In the genomic region with DNA sequence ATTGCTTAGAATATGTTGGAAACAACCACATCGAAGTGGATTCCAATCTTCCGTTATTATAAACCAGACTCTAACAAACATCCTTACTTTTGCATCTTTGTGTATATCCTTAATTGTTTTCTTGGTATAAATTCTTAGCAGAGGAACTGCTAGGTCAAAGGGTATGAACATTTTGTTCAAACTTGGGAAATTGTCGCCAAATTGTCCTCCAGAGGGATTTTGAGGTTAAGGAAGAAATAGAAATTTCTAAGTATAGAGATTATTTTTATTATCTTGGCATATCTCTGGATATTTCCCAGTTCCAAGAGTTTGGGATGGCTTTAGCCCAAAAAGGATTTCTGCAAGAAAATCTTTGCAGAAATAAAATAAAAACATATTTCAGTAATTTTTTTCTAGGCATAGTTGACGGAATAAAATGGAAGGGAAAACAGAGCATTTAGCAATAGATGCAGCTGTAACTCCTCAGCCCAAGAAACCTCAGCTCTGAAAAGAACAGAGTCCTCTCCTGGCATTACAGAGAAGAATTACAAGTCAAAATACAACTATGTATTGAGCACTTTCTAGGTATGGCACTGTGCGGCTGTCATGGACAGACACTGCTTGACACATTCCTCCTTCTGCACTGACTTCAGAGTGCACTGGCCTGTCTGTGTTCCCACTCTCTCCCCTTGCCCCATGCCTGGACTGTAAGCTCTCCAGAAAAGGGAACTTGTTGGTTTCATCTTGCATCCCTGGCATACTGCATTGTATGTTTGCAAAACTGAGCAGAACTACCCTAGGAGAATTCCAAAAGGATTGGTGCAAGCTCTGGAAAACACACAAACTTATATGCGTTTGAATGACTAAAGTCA, we compare ENCODE assay signal across 20 cellular contexts. TPM values are rescaled to one million over a fixed set of nuclear protein-coding genes. Genes with fewer than 3 reads are reported as not detected.
A peak's percentile ranks its signal among the peaks of the same experiment; 100 is the strongest.
DNase-seq lines count a peak whose midpoint lies in the region; ATAC-seq and TF ChIP-seq lines count a peak whose summit lies in the region.
"Had no signal": no experiment of that assay in that cellular context is flagged by ENCODE, and none has a peak within 500 bp of the region (broad histone marks: within the 10 kb centered on the region; RNA-seq: fewer than 3 reads in every experiment).

No MANE protein-coding gene starts in this region.

- no peaks in the 10 kb centered on the region for H3F3A ChIP-seq in SK-N-SH (replicated peaks; ENCODE audit: insufficient read depth)

- POLR2A ChIA-PET in SK-N-SH (lab: Yijun Ruan, JAX) = no interaction called here
- POLR2A ChIA-PET in activated CD4-positive, alpha-beta T cell treated with anti-CD3 and anti-CD28 coated beads, Interleukin-2, amount 10 ng/mL, durations not matched to agents 7 days and 5 days (lab: Charles Lee) = no interaction called here

- H3K36me3 ChIP-seq in SK-N-SH (replicated peaks in 1 of 2; ENCODE audit: control insufficient read depth in 1 of 2, insufficient read depth in 2 of 2, low read length in 1 of 2) = no peaks in the 10 kb centered on the region
- H3K36me3 ChIP-seq in lower lobe of right lung = no peaks in the 10 kb centered on the region
- no peaks in the 10 kb centered on the region for H3K36me3 ChIP-seq in transverse colon
- H3K36me3 ChIP-seq: sigmoid colon, thyroid gland had no signal

- peaks cover 3% of the 10 kb centered on the region for H3K36me3 Mint-ChIP-seq in activated CD4-positive, alpha-beta T cell treated with anti-CD3 and anti-CD28 coated beads, Interleukin-2, amount 10 ng/mL, durations not matched to agents 7 days and 5 days (ENCODE audit: low read depth)
- no peaks in the 10 kb centered on the region for H3K36me3 Mint-ChIP-seq in activated naive CD8-positive, alpha-beta T cell treated with anti-CD3 and anti-CD28 coated beads for 36 hours
- H3K36me3 Mint-ChIP-seq in effector memory CD8-positive, alpha-beta T cell (ENCODE audit: insufficient read depth) = no peaks in the 10 kb centered on the region
- H3K36me3 Mint-ChIP-seq: CD8-positive, alpha-beta T cell; T-cell had no signal

- peak; percentile 48; the same call in 2 of the 3 replicates for ATAC-seq in SK-N-SH treated with all-trans-retinoic acid at 6 μM for 48 hours
- peak; percentile 57 to 72 for ATAC-seq in lower lobe of right lung
- no peak for ATAC-seq in effector memory CD8-positive, alpha-beta T cell (replicated peaks)
- ATAC-seq: CD8-positive, alpha-beta T cell; esophagus mucosa; T-cell had no signal

- intact Hi-C loops in lower lobe of right lung (cut with DNase I) (no loop called here), transverse colon (cut with DNase I; ENCODE audit: low total_unique reads) (no loop called here)

- H3K4me1 ChIP-seq in SK-N-SH (ENCODE audit: control insufficient read depth in 1 of 2, insufficient read depth in 2 of 2, low read depth in 1 of 2, low read length in 1 of 2) (peaks cover 0 to 14% of the 10 kb centered on the region in 2 experiments; a peak in 2 of 4 replicates), lower lobe of right lung (peaks cover 24% of the 10 kb centered on the region), transverse colon (peaks cover 3 to 18% (median 7%) of the 10 kb centered on the region in 4 donors)

- WGBS in SK-N-SH (ENCODE audit: low lambda C conversion rate) = 87% methylated on average over 6 of the region's 6 CpGs
- WGBS in transverse colon (ENCODE audit: low coverage in 1 of 2), 2 donors = 72 to 81% methylated on average over 5 to 6 of the region's 6 CpGs

- H3K27me3 Mint-ChIP-seq in activated CD4-positive, alpha-beta T cell treated with anti-CD3 and anti-CD28 coated beads, Interleukin-2, amount 10 ng/mL, durations not matched to agents 7 days and 5 days = no peaks in the 10 kb centered on the region
- no peaks in the 10 kb centered on the region for H3K27me3 Mint-ChIP-seq in activated naive CD8-positive, alpha-beta T cell treated with anti-CD3 and anti-CD28 coated beads for 36 hours
- H3K27me3 Mint-ChIP-seq in effector memory CD8-positive, alpha-beta T cell = peaks cover 6 to 9% of the 10 kb centered on the region in 2 donors

- TF ChIP-seq EP300 in SK-N-SH (IDR thresholded peaks at IDR 0.05; ENCODE audit: borderline replicate concordance in 1 of 2, low read depth in 1 of 2, low read length in 1 of 2) = no peak
- TF ChIP-seq EP300 in transverse colon (IDR thresholded peaks at IDR 0.05; ENCODE audit: low read depth) = no peak

- no peak overlapping the region for H3K4me2 ChIP-seq in SK-N-SH

- H3K27ac ChIP-seq in SK-N-SH (ENCODE audit: low read depth in 2 of 2, low read length in 1 of 2) (no peak overlapping the region), cingulate gyrus (ENCODE audit: low read depth, low read length) (peak overlapping the region; percentile 67), lower lobe of right lung (no peak overlapping the region), transverse colon (peak overlapping the region in 3 of 4 donors; percentile 19 to 39 (median 22))

- in situ Hi-C loops in transverse colon (cut with MboI; ENCODE audit: low pct_ligation_motif_present in 1 of 4, low pct_unique_long_range_greater_than_20kb in 1 of 4, low sequenced_read_pairs in 3 of 4) = loop anchor here in 2 of 4 donors (25.0 kb wide), 2 partner anchors 550 to 975 kb away; no protein-coding TSS in a partner anchor

- H3K9me2 ChIP-seq in SK-N-SH = no peaks in the 10 kb centered on the region

- no peak overlapping the region for H3K4me3 Mint-ChIP-seq in activated CD4-positive, alpha-beta T cell treated with anti-CD3 and anti-CD28 coated beads, Interleukin-2, amount 10 ng/mL, durations not matched to agents 7 days and 5 days
- no peak overlapping the region for H3K4me3 Mint-ChIP-seq in activated naive CD8-positive, alpha-beta T cell treated with anti-CD3 and anti-CD28 coated beads for 36 hours
- H3K4me3 Mint-ChIP-seq in effector memory CD8-positive, alpha-beta T cell = no peak overlapping the region
- H3K4me3 Mint-ChIP-seq: activated B cell treated with CpG ODN at 0.5 μM for 24 hours; CD8-positive, alpha-beta T cell; T-cell had no signal

- no peak overlapping the region for H3K27ac Mint-ChIP-seq in activated CD4-positive, alpha-beta T cell treated with anti-CD3 and anti-CD28 coated beads, Interleukin-2, amount 10 ng/mL, durations not matched to agents 7 days and 5 days
- no peak overlapping the region for H3K27ac Mint-ChIP-seq in activated naive CD8-positive, alpha-beta T cell treated with anti-CD3 and anti-CD28 coated beads for 36 hours
- no peak overlapping the region for H3K27ac Mint-ChIP-seq in effector memory CD8-positive, alpha-beta T cell
- H3K27ac Mint-ChIP-seq: activated B cell treated with CpG ODN at 0.5 μM for 24 hours; activated T-helper 2 cell treated with anti-CD3 and anti-CD28 coated beads, Interferon-gamma antibody, Interleukin-2, Interleukin-4, amounts not matched to agents 10 μg/mL and 5 μg/mL and 100 μg/mL, durations not matched to agents 14 hours and 24 hours and 36 hours; CD8-positive, alpha-beta T cell; T-cell had no signal

- TF ChIP-seq CTCF in SK-N-SH (IDR thresholded peaks at IDR 0.05) (no peak), lower lobe of right lung (IDR thresholded peaks at IDR 0.05) (no peak), transverse colon (IDR thresholded peaks at IDR 0.05) (no peak)

- no peak for TF ChIP-seq RAD21 in SK-N-SH (IDR thresholded peaks at IDR 0.05; ENCODE audit: low read length)

- no peak overlapping the region for H3K9ac ChIP-seq in SK-N-SH

- no peaks in the 10 kb centered on the region for H3K79me2 ChIP-seq in SK-N-SH (ENCODE audit: insufficient read depth)

- H3K27me3 ChIP-seq in SK-N-SH (ENCODE audit: insufficient read depth) = no peaks in the 10 kb centered on the region
- no peaks in the 10 kb centered on the region for H3K27me3 ChIP-seq in lower lobe of right lung (ENCODE audit: low read depth)
- H3K27me3 ChIP-seq in transverse colon = no peaks in the 10 kb centered on the region
- H3K27me3 ChIP-seq: sigmoid colon, thyroid gland had no signal

- H3K4me1 Mint-ChIP-seq in activated CD4-positive, alpha-beta T cell treated with anti-CD3 and anti-CD28 coated beads, Interleukin-2, amount 10 ng/mL, durations not matched to agents 7 days and 5 days = peaks cover 31% of the 10 kb centered on the region
- H3K4me1 Mint-ChIP-seq in activated naive CD8-positive, alpha-beta T cell treated with anti-CD3 and anti-CD28 coated beads for 36 hours = peaks cover 22% of the 10 kb centered on the region
- H3K4me1 Mint-ChIP-seq in effector memory CD8-positive, alpha-beta T cell (ENCODE audit: low read depth in 2 of 2) = peaks cover 13% of the 10 kb centered on the region in 2 donors

- no peak for TF ChIP-seq POLR2A in transverse colon (IDR thresholded peaks at IDR 0.05)

- H4K20me1 ChIP-seq in SK-N-SH (ENCODE audit: insufficient read depth) = no peaks in the 10 kb centered on the region

- CTCF ChIA-PET in SK-N-SH (lab: Yijun Ruan, JAX) = no interaction called here
- CTCF ChIA-PET in activated CD4-positive, alpha-beta T cell treated with anti-CD3 and anti-CD28 coated beads, Interleukin-2, amount 10 ng/mL, durations not matched to agents 7 days and 5 days (lab: Charles Lee) = interaction anchor here (0.6 kb wide), 1 partner anchor 18 kb away, joined by 3 read pairs; no protein-coding TSS in a partner anchor

- peaks cover 4% of the 10 kb centered on the region for H3K9me3 Mint-ChIP-seq in activated CD4-positive, alpha-beta T cell treated with anti-CD3 and anti-CD28 coated beads, Interleukin-2, amount 10 ng/mL, durations not matched to agents 7 days and 5 days
- no peaks in the 10 kb centered on the region for H3K9me3 Mint-ChIP-seq in activated naive CD8-positive, alpha-beta T cell treated with anti-CD3 and anti-CD28 coated beads for 36 hours
- no peaks in the 10 kb centered on the region for H3K9me3 Mint-ChIP-seq in effector memory CD8-positive, alpha-beta T cell
- H3K9me3 Mint-ChIP-seq: activated B cell treated with CpG ODN at 0.5 μM for 24 hours; activated T-helper 2 cell treated with anti-CD3 and anti-CD28 coated beads, Interferon-gamma antibody, Interleukin-2, Interleukin-4, amounts not matched to agents 10 μg/mL and 5 μg/mL and 100 μg/mL, durations not matched to agents 14 hours and 24 hours and 36 hours; CD8-positive, alpha-beta T cell had no signal

- H2AFZ ChIP-seq in SK-N-SH (ENCODE audit: low read depth) = no peak overlapping the region

- no peaks in the 10 kb centered on the region for H3K9me3 ChIP-seq in SK-N-SH
- no peaks in the 10 kb centered on the region for H3K9me3 ChIP-seq in lower lobe of right lung
- no peaks in the 10 kb centered on the region for H3K9me3 ChIP-seq in transverse colon
- H3K9me3 ChIP-seq: sigmoid colon, thyroid gland had no signal

- no peak for DNase-seq in SK-N-SH
- no peak for DNase-seq in lower lobe of right lung
- no peak for DNase-seq in transverse colon
- DNase-seq in activated CD4-positive, alpha-beta T cell treated with anti-CD3 and anti-CD28 coated beads, Interleukin-2, amount 10 ng/mL, durations not matched to agents 7 days and 5 days = no peak
- DNase-seq in activated naive CD8-positive, alpha-beta T cell treated with anti-CD3 and anti-CD28 coated beads for 36 hours = no peak
- DNase-seq in effector memory CD8-positive, alpha-beta T cell = no peak
- DNase-seq: activated B cell treated with CpG ODN at 0.5 μM for 24 hours; CD8-positive, alpha-beta T cell; dermis blood vessel endothelial cell; H7; NCI-H2029 treated with DMSO at 0.1 percent for 48 hours; NCI-H526 treated with DMSO at 0.1 percent for 48 hours; sigmoid colon; stimulated activated CD4-positive, alpha-beta T cell treated with anti-CD3 and anti-CD28 coated beads, Interleukin-2, amount 100 ng/mL, for 48 hours; T-cell; thyroid gland had no signal

- no peak overlapping the region for H3K4me3 ChIP-seq in SK-N-SH (ENCODE audit: low read depth in 2 of 2, low read length in 1 of 2)
- no peak overlapping the region for H3K4me3 ChIP-seq in lower lobe of right lung
- H3K4me3 ChIP-seq in transverse colon = no peak overlapping the region
- H3K4me3 ChIP-seq: sigmoid colon, thyroid gland had no signal

RNA-seq across cellular contexts. Expression of gene PPP1R21, which starts 27.9 kb away (rescaled TPM):
- polyA plus RNA-seq in SK-N-SH (2012; rRNA removed) = 9.1 and 12.2 TPM in 2 replicates
- 12.5 and 15.3 TPM in 2 replicates for polyA plus RNA-seq in SK-N-SH (2012; cell fraction: cytosol; rRNA removed)
- 20.3 and 21.2 TPM in 2 replicates for polyA plus RNA-seq in SK-N-SH (2012; cell fraction: nucleus; rRNA removed)
- total RNA-seq in lower lobe of right lung (27.2 TPM), transverse colon (100 to 1,000 TPM in 1 of 4 donors, 10 to 100 TPM in 3; 30.3 to 101 (median 46.1) TPM)
- 10 to 100 TPM; 39.3 to 43.0 TPM for total RNA-seq in activated CD4-positive, alpha-beta T cell treated with anti-CD3 and anti-CD28 coated beads, Interleukin-2, amount 10 ng/mL, durations not matched to agents 7 days and 5 days
- total RNA-seq in activated naive CD8-positive, alpha-beta T cell treated with anti-CD3 and anti-CD28 coated beads for 36 hours = 10 to 100 TPM; 20.2 to 20.3 TPM

Comparison
In these comparisons a context has a peak if more than half of its experiments do, and no peak if none do; other contexts are left out.
1. H3K27ac ChIP-seq: peak in cingulate gyrus (single experiment) and transverse colon (3 of 4); none in SK-N-SH (0 of 2) and lower lobe of right lung (single experiment).